Comparison of ENCODE assay signal across 1 cellular context in genomic region chr16:74430036-74430712, GRCh38.
TF ChIP-seq lines count a peak whose summit lies in the region.
"Not testable (repeated sequence)": the region's sequence is repeated elsewhere in the genome, so short reads cannot be mapped to it uniquely, and the experiment has no call there.

No MANE protein-coding gene starts in this region.

TF ChIP-seq in K562, 482 proteins besides CTCF, POLR2A, EP300 and RAD21 (continued from another document):
- peak; percentile 32 for TF ChIP-seq CTCFL (IDR thresholded peaks at IDR 0.05; ENCODE audit: borderline replicate concordance, insufficient read depth, low read depth, low read length, poor library complexity, severe bottlenecking)
- peak in 1 of 2 experiments; percentile 65; a peak in 2 of 4 replicates for TF ChIP-seq FOXK2 (conservative IDR thresholded peaks at IDR 0.05 in 1 of 2, IDR thresholded peaks at IDR 0.05 in 1 of 2; ENCODE audit: low read depth in 2 of 2)
- peak; percentile 42; the same call in 1 of the 2 replicates for TF ChIP-seq RAD51 (IDR thresholded peaks at IDR 0.05; ENCODE audit: borderline replicate concordance, low read depth)
- TF ChIP-seq USF1 (CRISPR knock-in tag; IDR thresholded peaks at IDR 0.05), result peak; percentile 62
- peak; percentile 86 for TF ChIP-seq TOE1 (IDR thresholded peaks at IDR 0.05; ENCODE audit: borderline replicate concordance)
- not testable (repeated sequence) for TF ChIP-seq TOE1 (CRISPR knock-in tag; IDR thresholded peaks at IDR 0.05; ENCODE audit: borderline replicate concordance, low read depth); FOXM1 (CRISPR knock-in tag; IDR thresholded peaks at IDR 0.05; ENCODE audit: low read depth)
- TF ChIP-seq FOXM1 (IDR thresholded peaks at IDR 0.05; ENCODE audit: low read depth), result peak; percentile 50; the same call in 1 of the 2 replicates
- peak; percentile 87 for TF ChIP-seq TFE3 (CRISPR knock-in tag; IDR thresholded peaks at IDR 0.05)
- TF ChIP-seq ZNF134 (CRISPR knock-in tag; conservative IDR thresholded peaks at IDR 0.05), result peak; percentile 95
- peak; percentile 14; the same call in 1 of the 2 replicates for TF ChIP-seq RB1 (IDR thresholded peaks at IDR 0.05; ENCODE audit: low read depth)
- TF ChIP-seq DEAF1 (CRISPR knock-in tag; IDR thresholded peaks at IDR 0.05), result peak; percentile 32; the same call in 1 of the 2 replicates
- TF ChIP-seq RBM25 (IDR thresholded peaks at IDR 0.05; ENCODE audit: low read depth, low read length, severe bottlenecking), result peak; percentile 21
